ENCODE assay signal across 1 cellular context in genomic region chr17:2103456-2103855, GRCh38.
TF ChIP-seq lines count a peak whose summit lies in the region.

No MANE protein-coding gene starts in this region.

TF ChIP-seq in SK-N-SH treated with all-trans-retinoic acid at 6 μM for 48 hours, 23 proteins besides CTCF, POLR2A, EP300 and RAD21 (continued from another document):
- TF ChIP-seq TSHZ2 (CRISPR knock-in tag; IDR thresholded peaks at IDR 0.05), result no peak
